In genomic region chr12:130992448-130992847, GRCh38 we compare ENCODE assay signal across 18 cellular contexts. TPM values are rescaled to one million over a fixed set of nuclear protein-coding genes. Genes with fewer than 3 reads are reported as not detected.
A peak's percentile ranks its signal among the peaks of the same experiment; 100 is the strongest.
DNase-seq lines count a peak whose midpoint lies in the region; ATAC-seq, FAIRE-seq and TF ChIP-seq lines count a peak whose summit lies in the region.
"Had no signal": no experiment of that assay in that cellular context is flagged by ENCODE, and none has a peak within 500 bp of the region (broad histone marks: within the 10 kb centered on the region; RNA-seq: fewer than 3 reads in every experiment).

No MANE protein-coding gene starts in this region.

- CTCF ChIA-PET in OCI-LY7 (lab: Charles Lee; ENCODE audit: unreplicated experiment), result interaction anchor here (0.6 kb wide), 1 partner anchor 140 kb away, joined by 4 read pairs; no protein-coding TSS in a partner anchor

- no peaks in the 10 kb centered on the region for H3K27me3 ChIP-seq in gastroesophageal sphincter
- H3K27me3 ChIP-seq: Peyer's patch had no signal

- peak; percentile 50 for FAIRE-seq in GM12891 (lab: Jason Lieb, UNC)

- TF ChIP-seq CTCF in OCI-LY7 (conservative IDR thresholded peaks at IDR 0.05; ENCODE audit: low read length), result no peak
- no peak for TF ChIP-seq CTCF in gastroesophageal sphincter (IDR thresholded peaks at IDR 0.05)

- H3K9me3 ChIP-seq in OCI-LY7 (ENCODE audit: low read length) (no peaks in the 10 kb centered on the region), gastroesophageal sphincter (no peaks in the 10 kb centered on the region)
- H3K9me3 ChIP-seq: Peyer's patch had no signal

- no peak for TF ChIP-seq EP300 in gastroesophageal sphincter (IDR thresholded peaks at IDR 0.05)

- H3K27ac ChIP-seq in OCI-LY7 (ENCODE audit: low read depth, low read length, poor library complexity, severe bottlenecking) (no peak overlapping the region), gastroesophageal sphincter (no peak overlapping the region)
- H3K27ac ChIP-seq: 22Rv1, parathyroid adenoma, Peyer's patch had no signal

- H3K9me2 ChIP-seq in OCI-LY7 (ENCODE audit: insufficient read depth, low read length), result no peaks in the 10 kb centered on the region

- peak overlapping the region; percentile 65 for H2AFZ ChIP-seq in OCI-LY7 (ENCODE audit: low read length)
- H2AFZ ChIP-seq: parathyroid adenoma had no signal

- H3K36me3 ChIP-seq in OCI-LY7 (ENCODE audit: insufficient read depth, low read length) (no peaks in the 10 kb centered on the region), gastroesophageal sphincter (peaks cover 0 to 58% of the 10 kb centered on the region in 2 donors)

- intact Hi-C loops in OCI-LY7 (cut with micrococcal nuclease; ENCODE audit: unreplicated experiment) (no loop called here), posterior vena cava (cut with DNase I) (no loop called here)

- POLR2A ChIA-PET in OCI-LY7 (lab: Charles Lee), result interaction anchor here (0.6 to 1.7 kb wide), 3 partner anchors 10 to 87 kb away, joined by 3 to 9 read pairs (median 5); no protein-coding TSS in a partner anchor

- no peaks in the 10 kb centered on the region for H3K79me2 ChIP-seq in OCI-LY7 (ENCODE audit: insufficient read depth, low read depth, low read length)
- H3K79me2 ChIP-seq: parathyroid adenoma had no signal

- no TSS peak for BruUV-seq in OCI-LY7 (replicated peaks; lab: Mats Ljungman, UMichigan)

- TF ChIP-seq POLR2A in GM12891 (IDR thresholded peaks at IDR 0.05; ENCODE audit: low read depth, low read length) (no peak), gastroesophageal sphincter (IDR thresholded peaks at IDR 0.05) (no peak)

- H3K4me2 ChIP-seq in OCI-LY7 (ENCODE audit: low read length), result peak overlapping the region; percentile 35
- H3K4me2 ChIP-seq: smooth muscle cell had no signal

- H3K4me1 ChIP-seq in OCI-LY7 (ENCODE audit: insufficient read depth, low read length, poor library complexity, severe bottlenecking) (peaks cover 43% of the 10 kb centered on the region), gastroesophageal sphincter (no peaks in the 10 kb centered on the region)
- H3K4me1 ChIP-seq: parathyroid adenoma, Peyer's patch had no signal

- H3K4me3 ChIP-seq in OCI-LY7 (ENCODE audit: low read depth, low read length, poor library complexity, severe bottlenecking) (no peak overlapping the region), gastroesophageal sphincter (no peak overlapping the region)
- H3K4me3 ChIP-seq: Peyer's patch, smooth muscle cell had no signal

- H4K20me1 ChIP-seq in OCI-LY7 (ENCODE audit: insufficient read depth, low read length), result no peaks in the 10 kb centered on the region

- DNase-seq in DMS153 (lab: John Stamatoyannopoulos, UW) (peak; percentile 48), DMS153 treated with DMSO at 0.1 percent for 48 hours (lab: John Stamatoyannopoulos, UW; ENCODE audit: unreplicated experiment) (no peak), GM12891 (ENCODE audit: insufficient read length, low spot score) (no peak), OCI-LY7 (ENCODE audit: low spot score) (peak; percentile 29), posterior vena cava (ENCODE audit: low spot score) (peak; percentile 71)
- DNase-seq: activated CD4-positive, alpha-beta T cell treated with anti-CD3 and anti-CD28 coated beads for 4 hours; anterior cingulate cortex; C1 segment of cervical spinal cord; glutamatergic neuron; naive thymus-derived CD4-positive, alpha-beta T cell; NCI-H1694 treated with DMSO at 0.1 percent for 48 hours had no signal

- ATAC-seq in HG03025 (IDR thresholded peaks at IDR 0.05; ENCODE audit: low FRiP score, unreplicated experiment) (no peak), GM19452 (IDR thresholded peaks at IDR 0.05; ENCODE audit: unreplicated experiment) (no peak), gastroesophageal sphincter (no peak)
- ATAC-seq: naive thymus-derived CD4-positive, alpha-beta T cell had no signal

- 0 to 83% methylated on average over 1 to 2 of the region's 8 CpGs for WGBS in gastroesophageal sphincter (ENCODE audit: low coverage in 1 of 2), 2 donors

TF ChIP-seq in GM12891, 5 proteins besides CTCF, POLR2A, EP300 and RAD21:
- no peak for TF ChIP-seq SPI1 (IDR thresholded peaks at IDR 0.05; ENCODE audit: low read depth, low read length)
- no peak for TF ChIP-seq POU2F2 (IDR thresholded peaks at IDR 0.05; ENCODE audit: low read depth, low read length)
- no peak for TF ChIP-seq POLR2AphosphoS5 (IDR thresholded peaks at IDR 0.05; ENCODE audit: low read depth, low read length)
- TF ChIP-seq PAX5 (IDR thresholded peaks at IDR 0.05; ENCODE audit: insufficient read depth, low read length, severe bottlenecking), result no peak
- no peak for TF ChIP-seq TAF1 (IDR thresholded peaks at IDR 0.05; ENCODE audit: low read depth, low read length)

RNA-seq across cellular contexts. Expression of gene ADGRD1, which starts 38.7 kb away (rescaled TPM):
- polyA plus RNA-seq in GM12891 (2012; ENCODE audit: low read depth, missing spikeins), result 1.6 TPM
- total RNA-seq in OCI-LY7 (2014; rRNA removed; shearing (Covaris generic)), result 0.95 and 1.0 TPM in 2 replicates
- total RNA-seq in OCI-LY7 (2022) (1.4 and 1.7 TPM in 2 replicates), posterior vena cava (100 to 1,000 TPM; 178 to 238 TPM), gastroesophageal sphincter (10 to 100 TPM; 19.1 to 43.4 (median 31.3) TPM)
- total RNA-seq: smooth muscle cell had no signal
- polyA plus RNA-seq: naive thymus-derived CD4-positive, alpha-beta T cell had no signal

Comparison
In these comparisons a context has a peak if more than half of its experiments do, and no peak if none do; other contexts are left out.
1. DNase-seq: peak in DMS153 (single experiment), OCI-LY7 (single experiment) and posterior vena cava (single experiment); none in DMS153 treated with DMSO at 0.1 percent for 48 hours (single experiment) and GM12891 (single experiment).
2. RNA of gene ADGRD1, which starts 38.7 kb away (total RNA-seq): 178 to 238 TPM in posterior vena cava and 19.1 to 43.4 TPM in gastroesophageal sphincter; 0.95 to 1.7 TPM in OCI-LY7; every median in the first group is over 4 times any median in the second.